8 cellular contexts compared by ENCODE assay signal in the genomic region with DNA sequence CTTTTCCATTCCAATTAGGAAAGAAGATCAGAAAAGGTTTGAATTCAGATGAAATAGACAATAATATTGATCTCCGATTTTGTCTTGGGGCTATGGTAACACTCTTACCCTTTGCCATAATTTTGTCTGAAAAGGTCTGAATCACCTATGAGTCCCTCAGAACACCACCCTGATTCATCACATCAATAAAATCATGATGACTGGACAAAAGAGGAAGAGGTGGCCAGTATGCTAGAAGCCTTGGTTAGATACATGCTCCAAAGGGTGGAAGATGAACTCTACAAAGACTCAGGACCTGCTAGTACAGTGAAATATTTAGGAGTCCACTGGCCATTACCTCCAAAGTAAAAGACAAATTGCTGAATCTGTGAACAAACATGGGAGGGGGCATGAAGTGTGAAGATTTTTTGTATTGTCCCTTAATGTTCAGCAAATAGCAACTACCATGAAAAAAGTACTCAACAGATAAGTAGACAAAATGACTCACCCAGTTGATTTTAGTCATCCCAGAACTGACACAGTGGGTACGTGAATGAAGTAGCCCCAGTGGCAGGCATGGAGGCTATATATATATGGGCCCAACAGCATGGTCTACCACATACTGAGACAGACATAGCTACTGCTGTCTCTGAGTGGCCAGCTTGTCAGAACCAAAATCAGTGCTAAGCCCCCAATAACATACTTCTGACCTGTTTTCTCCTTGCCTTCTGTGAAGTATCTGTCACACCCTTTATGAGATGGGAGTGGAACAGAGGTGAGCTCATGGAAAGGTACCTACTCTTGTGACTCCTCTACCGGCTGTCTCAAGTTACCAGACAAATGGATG. TPM values are rescaled to one million over a fixed set of nuclear protein-coding genes. Genes with fewer than 3 reads are reported as not detected.
DNase-seq lines count a peak whose midpoint lies in the region; ATAC-seq and TF ChIP-seq lines count a peak whose summit lies in the region.

No MANE protein-coding gene starts in this region.

- no peak overlapping the region for H2BK12ac ChIP-seq in mesenchymal stem cell (ENCODE audit: low read length in 2 of 2)

- H3K4me3 ChIP-seq in mesenchymal stem cell (ENCODE audit: insufficient read depth in 1 of 2, low read depth in 1 of 2, low read length in 2 of 2): no peak overlapping the region

- no peak overlapping the region for H2BK120ac ChIP-seq in mesenchymal stem cell (ENCODE audit: low read depth, low read length)

- H2BK15ac ChIP-seq in mesenchymal stem cell (ENCODE audit: low read depth, poor library complexity, severe bottlenecking): no peak overlapping the region

- H3K9ac ChIP-seq in mesenchymal stem cell (ENCODE audit: low read length): peak overlapping the region; percentile 30

- no peak overlapping the region for H3K18ac ChIP-seq in mesenchymal stem cell (ENCODE audit: low read depth in 1 of 2, low read length in 2 of 2)

- no peaks in the 10 kb centered on the region for H3K79me1 ChIP-seq in mesenchymal stem cell (replicated peaks; ENCODE audit: low read length, poor library complexity, severe bottlenecking)

- 33% methylated on average over 1 of the region's 3 CpGs for WGBS in mesenchymal stem cell

- H2AK5ac ChIP-seq in mesenchymal stem cell (ENCODE audit: low read length, severe bottlenecking): peak overlapping the region; percentile 99

- H4K91ac ChIP-seq in mesenchymal stem cell (ENCODE audit: low read length): no peak overlapping the region

- H3K4ac ChIP-seq in mesenchymal stem cell (ENCODE audit: low read depth in 1 of 2, low read length in 2 of 2): no peak overlapping the region

- no peak overlapping the region for H3K4me2 ChIP-seq in mesenchymal stem cell (ENCODE audit: low read length, poor library complexity, severe bottlenecking)

- H2AFZ ChIP-seq in mesenchymal stem cell (ENCODE audit: low read depth, low read length): no peak overlapping the region

- H3K27ac ChIP-seq in RWPE1 (no peak overlapping the region), mesenchymal stem cell (ENCODE audit: low read length, poor library complexity, severe bottlenecking) (peak overlapping the region; percentile 78)

- H3K23ac ChIP-seq in mesenchymal stem cell (ENCODE audit: low read length in 2 of 2): no peak overlapping the region

- peak; percentile 45 for DNase-seq in RWPE1 (ENCODE audit: low spot score)
- DNase-seq in mesenchymal stem cell: peak; percentile 58
- DNase-seq in pons (ENCODE audit: low spot score): no peak
- DNase-seq in NCI-H2081 (lab: John Stamatoyannopoulos, UW): no peak
- no peak for DNase-seq in dermis blood vessel endothelial cell
- no peak for DNase-seq in NCI-H2171 (lab: John Stamatoyannopoulos, UW)

- CTCF ChIA-PET in RWPE1 (lab: Yijun Ruan, JAX): interaction anchor here (0.6 kb wide), 1 partner anchor 25 kb away, joined by 3 read pairs; no protein-coding TSS in a partner anchor

- TF ChIP-seq CTCF in RWPE1 (conservative IDR thresholded peaks at IDR 0.05; ENCODE audit: low read depth): no peak

- no peak overlapping the region for H4K8ac ChIP-seq in mesenchymal stem cell (ENCODE audit: low read length)

- H3K9me3 ChIP-seq in mesenchymal stem cell (ENCODE audit: control insufficient read depth, low read length): no peaks in the 10 kb centered on the region

- H3K14ac ChIP-seq in mesenchymal stem cell (ENCODE audit: low read length in 2 of 2): no peak overlapping the region

- no peaks in the 10 kb centered on the region for H3K36me3 ChIP-seq in mesenchymal stem cell (ENCODE audit: control insufficient read depth in 1 of 2, insufficient read depth in 2 of 2, low read depth in 1 of 2, low read length in 2 of 2)

- POLR2A ChIA-PET in RWPE1 (lab: Yijun Ruan, JAX; ENCODE audit: low non-redundant PET): no interaction called here

- H2BK5ac ChIP-seq in mesenchymal stem cell (ENCODE audit: low read depth, low read length, poor library complexity, severe bottlenecking): peak overlapping the region; percentile 74

- H3K27me3 ChIP-seq in mesenchymal stem cell (ENCODE audit: control insufficient read depth in 1 of 2, insufficient read depth in 1 of 2, low read length in 2 of 2): no peaks in the 10 kb centered on the region

- H3K4me1 ChIP-seq in mesenchymal stem cell (ENCODE audit: control insufficient read depth, insufficient read depth, low read depth, low read length): peaks cover 5% of the 10 kb centered on the region

- peak; percentile 99 for ATAC-seq in GM18868 (IDR thresholded peaks at IDR 0.05; ENCODE audit: unreplicated experiment)
- peak; percentile 89 for ATAC-seq in HG02763 (IDR thresholded peaks at IDR 0.05; ENCODE audit: unreplicated experiment)

RNA-seq across cellular contexts. Expression of a gene that starts 36.5 kb away (rescaled TPM):
- 33.6 TPM for polyA plus RNA-seq in mesenchymal stem cell (2013, experiment 1 of 2)
- polyA plus RNA-seq in mesenchymal stem cell (2013, experiment 2 of 2): 34.7 TPM
- 250 and 284 TPM in 2 replicates for total RNA-seq in dermis blood vessel endothelial cell

Comparison
In these comparisons a context has a peak if more than half of its experiments do, and no peak if none do; other contexts are left out.
1. DNase-seq: peak in RWPE1 (single experiment) and mesenchymal stem cell (single experiment); none in pons (single experiment), NCI-H2081 (0 of 2), dermis blood vessel endothelial cell (single experiment) and NCI-H2171 (single experiment).